ENCODE assay signal across 2 cellular contexts in the genomic region with DNA sequence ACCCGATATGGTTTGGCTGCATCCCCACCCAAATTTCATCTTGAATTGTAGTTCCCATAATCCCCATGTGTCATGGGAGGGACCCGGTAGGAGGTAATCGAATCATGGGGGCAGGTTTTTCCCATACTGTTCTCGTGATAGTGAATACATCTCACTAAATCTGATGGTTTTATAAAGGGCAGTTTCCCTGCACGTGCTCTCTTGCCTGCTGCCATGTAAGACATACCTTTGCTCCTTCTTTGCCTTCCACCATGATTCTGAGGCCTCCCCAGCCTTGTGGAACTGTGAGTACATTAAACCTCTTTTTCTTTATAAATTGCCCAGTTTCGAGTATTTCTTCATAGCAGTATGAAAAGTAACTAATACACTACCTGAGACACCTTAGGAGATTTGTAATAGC. TPM values are rescaled to one million over a fixed set of nuclear protein-coding genes. Genes with fewer than 3 reads are reported as not detected.
"Had no signal": no experiment of that assay in that cellular context is flagged by ENCODE, and none has a peak within 500 bp of the region (broad histone marks: within the 10 kb centered on the region; RNA-seq: fewer than 3 reads in every experiment).

No MANE protein-coding gene starts in this region.

RNA-seq across cellular contexts. Expression of a gene that starts 32.8 kb away (rescaled TPM):
- total RNA-seq: Right ventricle myocardium superior, SJSA1 had no signal
